Comparison of ENCODE assay signal across 8 cellular contexts in the genomic region with DNA sequence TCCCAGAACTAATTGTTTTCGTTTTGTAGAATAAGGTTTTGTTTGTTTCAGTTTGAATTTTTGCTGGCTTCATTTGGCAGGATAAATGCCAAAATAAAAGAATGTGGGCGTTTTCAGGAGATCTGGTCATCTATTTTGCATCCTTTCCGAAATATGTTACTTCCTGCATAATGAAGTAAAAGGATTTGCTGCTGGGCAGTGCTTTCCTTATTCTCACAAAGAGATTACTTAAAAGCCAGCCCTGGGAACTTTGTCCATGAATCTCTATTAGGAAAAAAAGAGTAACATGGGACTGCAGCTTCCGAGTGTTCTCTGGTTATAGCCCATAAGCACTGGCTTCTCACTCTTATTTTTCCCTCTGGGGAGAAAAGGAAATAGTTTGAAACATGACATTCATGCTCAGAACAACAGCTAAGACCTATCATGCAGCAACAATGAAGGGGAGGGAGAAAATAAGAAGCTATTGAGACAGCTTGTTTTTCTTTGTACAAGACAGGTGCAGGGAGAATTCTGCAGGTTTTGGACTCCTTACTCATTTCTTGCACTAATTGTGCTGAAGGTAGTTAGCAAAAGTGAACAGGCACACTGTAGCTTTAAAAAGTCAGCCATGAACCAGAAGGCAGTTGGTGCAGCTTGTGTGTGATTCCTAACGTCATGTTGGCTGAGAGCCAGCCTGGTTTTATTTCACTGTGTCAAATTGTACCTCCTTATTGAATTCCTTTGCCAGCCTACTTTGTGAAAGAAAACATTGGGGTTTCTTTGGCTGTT. TPM values are rescaled to one million over a fixed set of nuclear protein-coding genes. Genes with fewer than 3 reads are reported as not detected.
DNase-seq lines count a peak whose midpoint lies in the region; ATAC-seq and TF ChIP-seq lines count a peak whose summit lies in the region.

TSS of gene SAMD13 (plus strand) at position 718 of the 768 bp plus-strand sequence. CDS start 1,527 bp downstream, outside the sequence.

- no peaks in the 10 kb centered on the region for H3K9me3 Mint-ChIP-seq in activated T-cell treated with anti-CD3 and anti-CD28 coated beads, Interleukin-2, amount 50 U/mL, for 72 hours

- H3K27me3 ChIP-seq in neutrophil (no peaks in the 10 kb centered on the region), aorta (ENCODE audit: control insufficient read depth in 1 of 2, insufficient read depth in 2 of 2, low read length in 1 of 2) (no peaks in the 10 kb centered on the region)

- H3K4me1 ChIP-seq in neutrophil (ENCODE audit: control insufficient read depth in 1 of 2, insufficient read depth in 1 of 2, low read depth in 1 of 2, low read length in 1 of 2) (peaks cover 30 to 42% of the 10 kb centered on the region in 2 experiments), aorta (ENCODE audit: control insufficient read depth in 1 of 2, insufficient read depth in 2 of 2, low read length in 2 of 2) (peaks cover 0 to 4% of the 10 kb centered on the region in 2 donors)

- no peak for TF ChIP-seq CTCF in foreskin fibroblast (IDR thresholded peaks at IDR 0.05; ENCODE audit: low read depth, low read length)
- TF ChIP-seq CTCF in neutrophil (IDR thresholded peaks at IDR 0.05): no peak

- H3K36me3 ChIP-seq in neutrophil (no peaks in the 10 kb centered on the region), aorta (ENCODE audit: control insufficient read depth in 1 of 2, insufficient read depth in 2 of 2, low read length in 1 of 2) (no peaks in the 10 kb centered on the region)

- WGBS in aorta, 2 donors: 0 to 2% methylated on average over 5 of the region's 5 CpGs

- DNase-seq in GM03348 (ENCODE audit: low spot score) (peak; percentile 31), NCI-H748 treated with DMSO at 0.1 percent for 48 hours (lab: John Stamatoyannopoulos, UW) (peak; percentile 45), foreskin fibroblast (peak; percentile 63 to 84), aorta (peak in 1 of 2 donors; percentile 80), iPS-NIHi7 (ENCODE audit: extremely low spot score) (no peak)
- DNase-seq in activated T-cell treated with anti-CD3 and anti-CD28 coated beads, Interleukin-2, amount 50 U/mL, for 72 hours: peak; percentile 52 to 62

- H3K4me3 Mint-ChIP-seq in activated T-cell treated with anti-CD3 and anti-CD28 coated beads, Interleukin-2, amount 50 U/mL, for 72 hours: peak within 1 kb of the TSS; percentile 77 to 82

- H3K27ac ChIP-seq in neutrophil (no peak within 1 kb of the TSS), aorta (ENCODE audit: low read depth in 1 of 2, low read length in 2 of 2) (no peak within 1 kb of the TSS)

- peaks cover 41% of the 10 kb centered on the region for H3K4me1 Mint-ChIP-seq in activated T-cell treated with anti-CD3 and anti-CD28 coated beads, Interleukin-2, amount 50 U/mL, for 72 hours (ENCODE audit: low read depth)

- H3K4me3 ChIP-seq in foreskin fibroblast (ENCODE audit: low read depth in 1 of 2, low read length in 2 of 2): peak within 1 kb of the TSS; percentile 19 to 41
- H3K4me3 ChIP-seq in neutrophil (ENCODE audit: low read depth in 1 of 2, low read length in 1 of 2): peak within 1 kb of the TSS; percentile 14 to 17
- H3K4me3 ChIP-seq in aorta (ENCODE audit: low read length in 2 of 2): peak within 1 kb of the TSS; percentile 58 to 77

- peaks cover 0 to 5% of the 10 kb centered on the region in 2 donors for H3K36me3 Mint-ChIP-seq in activated T-cell treated with anti-CD3 and anti-CD28 coated beads, Interleukin-2, amount 50 U/mL, for 72 hours (ENCODE audit: insufficient read depth in 2 of 2)

- ATAC-seq in HG03520 (IDR thresholded peaks at IDR 0.05; ENCODE audit: unreplicated experiment) (peak; percentile 31), aorta (ENCODE audit: low FRiP score) (peak; percentile 49)
- peak; percentile 50 to 52 for ATAC-seq in activated T-cell treated with anti-CD3 and anti-CD28 coated beads, Interleukin-2, amount 50 U/mL, for 72 hours (replicated peaks in 1 of 2)

- no peak within 1 kb of the TSS for H3K27ac Mint-ChIP-seq in activated T-cell treated with anti-CD3 and anti-CD28 coated beads, Interleukin-2, amount 50 U/mL, for 72 hours

- intact Hi-C loops in aorta (cut with DNase I): no loop called here

- no peaks in the 10 kb centered on the region for H3K27me3 Mint-ChIP-seq in activated T-cell treated with anti-CD3 and anti-CD28 coated beads, Interleukin-2, amount 50 U/mL, for 72 hours (ENCODE audit: low read depth)

- H3K9me3 ChIP-seq in neutrophil (no peaks in the 10 kb centered on the region), aorta (ENCODE audit: control insufficient read depth, low read length) (no peaks in the 10 kb centered on the region)

RNA-seq across cellular contexts. Expression of gene SAMD13, which starts in this region (rescaled TPM):
- 1 to 10 TPM in 1 of 2 donors, under 1 TPM in 1; 0.46 to 1.7 TPM for total RNA-seq in activated T-cell treated with anti-CD3 and anti-CD28 coated beads, Interleukin-2, amount 50 U/mL, for 72 hours
- 1 to 10 TPM in 1 of 2 donors, under 1 TPM in 1; 0.45 to 1.7 TPM for total RNA-seq in aorta
- 1 to 10 TPM in 1 of 2 donors, under 1 TPM in 1; 0.97 to 3.1 TPM for polyA plus RNA-seq in aorta

Comparison
In these comparisons a context has a peak if more than half of its experiments do, and no peak if none do; other contexts are left out.
1. H3K4me3 ChIP-seq: peak in every context shown above with its lines; median percentile 68 in aorta; 30 in foreskin fibroblast; 16 in neutrophil.